ENCODE assay signal across 1 cellular context in the genomic region with DNA sequence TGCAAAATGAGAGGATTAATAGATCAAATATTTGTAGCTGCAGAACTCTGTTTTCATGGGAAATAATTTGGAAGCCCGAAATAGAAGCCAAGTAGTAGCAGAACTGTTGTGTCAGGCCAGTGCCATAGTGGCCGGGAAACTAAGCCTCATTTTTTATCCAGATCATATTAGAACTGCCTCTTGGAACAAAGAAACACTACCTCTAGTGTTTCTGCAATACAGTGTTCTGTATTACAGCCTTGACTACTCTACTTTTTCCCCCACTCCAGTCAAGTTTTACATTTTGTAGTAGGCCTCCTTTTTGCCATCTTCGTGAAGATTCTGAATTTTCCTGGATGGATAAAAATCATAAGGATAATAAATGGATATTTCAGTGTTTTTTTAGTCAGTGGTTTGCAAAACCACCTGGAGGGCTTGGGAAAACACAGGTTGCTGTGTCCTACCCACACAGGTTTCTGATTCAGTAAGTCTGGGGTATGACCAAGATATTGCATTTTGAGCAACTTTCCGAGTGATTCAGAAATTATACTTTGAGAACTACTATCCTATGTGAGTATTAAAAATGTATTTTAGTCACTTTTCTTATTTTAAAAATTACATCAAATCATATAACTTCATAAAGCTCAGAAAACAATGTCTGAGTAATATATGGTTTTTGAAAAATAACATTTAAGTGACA.
TF ChIP-seq lines count a peak whose summit lies in the region.

No MANE protein-coding gene starts in this region.

TF ChIP-seq in SK-N-SH treated with all-trans-retinoic acid at 6 μM for 48 hours, 23 proteins besides CTCF, POLR2A, EP300 and RAD21 (continued from another document):
- TF ChIP-seq, protein P1, sequence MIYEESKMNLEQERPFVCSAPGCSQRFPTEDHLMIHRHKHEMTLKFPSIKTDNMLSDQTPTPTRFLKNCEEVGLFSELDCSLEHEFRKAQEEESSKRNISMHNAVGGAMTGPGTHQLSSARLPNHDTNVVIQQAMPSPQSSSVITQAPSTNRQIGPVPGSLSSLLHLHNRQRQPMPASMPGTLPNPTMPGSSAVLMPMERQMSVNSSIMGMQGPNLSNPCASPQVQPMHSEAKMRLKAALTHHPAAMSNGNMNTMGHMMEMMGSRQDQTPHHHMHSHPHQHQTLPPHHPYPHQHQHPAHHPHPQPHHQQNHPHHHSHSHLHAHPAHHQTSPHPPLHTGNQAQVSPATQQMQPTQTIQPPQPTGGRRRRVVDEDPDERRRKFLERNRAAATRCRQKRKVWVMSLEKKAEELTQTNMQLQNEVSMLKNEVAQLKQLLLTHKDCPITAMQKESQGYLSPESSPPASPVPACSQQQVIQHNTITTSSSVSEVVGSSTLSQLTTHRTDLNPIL (CRISPR knock-in tag; IDR thresholded peaks at IDR 0.05; ENCODE audit: low read depth): no peak
- TF ChIP-seq TCF4 (CRISPR knock-in tag; IDR thresholded peaks at IDR 0.05; ENCODE audit: borderline replicate concordance): no peak
- TF ChIP-seq, protein P2, sequence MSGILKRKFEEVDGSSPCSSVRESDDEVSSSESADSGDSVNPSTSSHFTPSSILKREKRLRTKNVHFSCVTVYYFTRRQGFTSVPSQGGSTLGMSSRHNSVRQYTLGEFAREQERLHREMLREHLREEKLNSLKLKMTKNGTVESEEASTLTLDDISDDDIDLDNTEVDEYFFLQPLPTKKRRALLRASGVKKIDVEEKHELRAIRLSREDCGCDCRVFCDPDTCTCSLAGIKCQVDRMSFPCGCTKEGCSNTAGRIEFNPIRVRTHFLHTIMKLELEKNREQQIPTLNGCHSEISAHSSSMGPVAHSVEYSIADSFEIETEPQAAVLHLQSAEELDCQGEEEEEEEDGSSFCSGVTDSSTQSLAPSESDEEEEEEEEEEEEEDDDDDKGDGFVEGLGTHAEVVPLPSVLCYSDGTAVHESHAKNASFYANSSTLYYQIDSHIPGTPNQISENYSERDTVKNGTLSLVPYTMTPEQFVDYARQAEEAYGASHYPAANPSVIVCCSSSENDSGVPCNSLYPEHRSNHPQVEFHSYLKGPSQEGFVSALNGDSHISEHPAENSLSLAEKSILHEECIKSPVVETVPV (CRISPR knock-in tag; IDR thresholded peaks at IDR 0.05): no peak
- no peak for TF ChIP-seq ZNF565 (CRISPR knock-in tag; conservative IDR thresholded peaks at IDR 0.05; ENCODE audit: low read depth)
- TF ChIP-seq, protein P3, sequence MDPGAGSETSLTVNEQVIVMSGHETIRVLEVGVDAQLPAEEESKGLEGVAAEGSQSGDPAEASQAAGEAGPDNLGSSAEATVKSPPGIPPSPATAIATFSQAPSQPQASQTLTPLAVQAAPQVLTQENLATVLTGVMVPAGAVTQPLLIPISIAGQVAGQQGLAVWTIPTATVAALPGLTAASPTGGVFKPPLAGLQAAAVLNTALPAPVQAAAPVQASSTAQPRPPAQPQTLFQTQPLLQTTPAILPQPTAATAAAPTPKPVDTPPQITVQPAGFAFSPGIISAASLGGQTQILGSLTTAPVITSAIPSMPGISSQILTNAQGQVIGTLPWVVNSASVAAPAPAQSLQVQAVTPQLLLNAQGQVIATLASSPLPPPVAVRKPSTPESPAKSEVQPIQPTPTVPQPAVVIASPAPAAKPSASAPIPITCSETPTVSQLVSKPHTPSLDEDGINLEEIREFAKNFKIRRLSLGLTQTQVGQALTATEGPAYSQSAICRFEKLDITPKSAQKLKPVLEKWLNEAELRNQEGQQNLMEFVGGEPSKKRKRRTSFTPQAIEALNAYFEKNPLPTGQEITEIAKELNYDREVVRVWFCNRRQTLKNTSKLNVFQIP (CRISPR knock-in tag; IDR thresholded peaks at IDR 0.05; ENCODE audit: borderline replicate concordance, low read depth): no peak
- no peak for TF ChIP-seq ZNF8 (CRISPR knock-in tag; IDR thresholded peaks at IDR 0.05)
- no peak for TF ChIP-seq TOX (CRISPR knock-in tag; IDR thresholded peaks at IDR 0.05; ENCODE audit: borderline replicate concordance)
